In genomic region chr6:125906158-125906998, GRCh38 we compare ENCODE assay signal across 8 cellular contexts. TPM values are rescaled to one million over a fixed set of nuclear protein-coding genes. Genes with fewer than 3 reads are reported as not detected.
DNase-seq lines count a peak whose midpoint lies in the region; ATAC-seq and TF ChIP-seq lines count a peak whose summit lies in the region.

No MANE protein-coding gene starts in this region.

- in situ Hi-C loops in SK-MEL-5 (cut with HindIII; ENCODE audit: low pct_unique_long_range_greater_than_20kb, low sequenced_read_pairs) = no loop called here

- TF ChIP-seq CTCF in AG10803 (conservative IDR thresholded peaks at IDR 0.05; ENCODE audit: low read length) (peak; percentile 58), ascending aorta (IDR thresholded peaks at IDR 0.05) (peak; percentile 22 to 65 (median 63))

- no peak overlapping the region for H3K27ac ChIP-seq in ascending aorta

- H3K4me3 Mint-ChIP-seq in stimulated activated naive CD8-positive, alpha-beta T cell treated with anti-CD3 and anti-CD28 coated beads, Interleukin-15, Interleukin-2, amounts not matched to agents 100 ng/mL and 50 ng/mL, for 24 hours = no peak overlapping the region

- no peaks in the 10 kb centered on the region for H3K27me3 ChIP-seq in ascending aorta

- peaks cover 46% of the 10 kb centered on the region for H3K4me1 Mint-ChIP-seq in stimulated activated naive CD8-positive, alpha-beta T cell treated with anti-CD3 and anti-CD28 coated beads, Interleukin-15, Interleukin-2, amounts not matched to agents 100 ng/mL and 50 ng/mL, for 24 hours (ENCODE audit: low read depth)

- DNase-seq in AG10803 (ENCODE audit: low read depth) (peak; percentile 12), SK-MEL-5 (ENCODE audit: low read depth, low spot score) (peak; percentile 67), ascending aorta (ENCODE audit: low spot score in 2 of 2) (peak in 1 of 2 donors; percentile 67), left colon (peak; percentile 48 to 67)

- intact Hi-C loops in ascending aorta (cut with DNase I) = no loop called here
- intact Hi-C loops in left colon (cut with DNase I, micrococcal nuclease) = no loop called here

- peaks cover 4 to 18% of the 10 kb centered on the region in 2 donors for H3K36me3 ChIP-seq in ascending aorta

- H3K36me3 Mint-ChIP-seq in stimulated activated naive CD8-positive, alpha-beta T cell treated with anti-CD3 and anti-CD28 coated beads, Interleukin-15, Interleukin-2, amounts not matched to agents 100 ng/mL and 50 ng/mL, for 24 hours (ENCODE audit: low read depth) = peaks cover 36% of the 10 kb centered on the region

- no peaks in the 10 kb centered on the region for H3K27me3 Mint-ChIP-seq in stimulated activated naive CD8-positive, alpha-beta T cell treated with anti-CD3 and anti-CD28 coated beads, Interleukin-15, Interleukin-2, amounts not matched to agents 100 ng/mL and 50 ng/mL, for 24 hours

- no peaks in the 10 kb centered on the region for H3K9me3 Mint-ChIP-seq in stimulated activated naive CD8-positive, alpha-beta T cell treated with anti-CD3 and anti-CD28 coated beads, Interleukin-15, Interleukin-2, amounts not matched to agents 100 ng/mL and 50 ng/mL, for 24 hours

- H3K4me3 ChIP-seq in AG10803 (ENCODE audit: low read length) (no peak overlapping the region), ascending aorta (no peak overlapping the region)

- no peaks in the 10 kb centered on the region for H3K4me1 ChIP-seq in ascending aorta

- H3K9me3 ChIP-seq in ascending aorta = no peaks in the 10 kb centered on the region

- H3K27ac Mint-ChIP-seq in stimulated activated naive CD8-positive, alpha-beta T cell treated with anti-CD3 and anti-CD28 coated beads, Interleukin-15, Interleukin-2, amounts not matched to agents 100 ng/mL and 50 ng/mL, for 24 hours = peak overlapping the region; percentile 50

- ATAC-seq in GM21576 (IDR thresholded peaks at IDR 0.05; ENCODE audit: unreplicated experiment) (peak; percentile 31), left colon (peak; percentile 63), HG02759 (IDR thresholded peaks at IDR 0.05; ENCODE audit: unreplicated experiment) (no peak), HG02852 (IDR thresholded peaks at IDR 0.05; ENCODE audit: unreplicated experiment) (no peak)

RNA-seq across cellular contexts. Expression of gene HINT3, which starts 50.2 kb away (rescaled TPM):
- total RNA-seq in SK-MEL-5 (2014; rRNA removed; shearing (Covaris generic)) = 18.2 and 19.6 TPM in 2 replicates
- 7.2 and 7.4 TPM in 2 replicates for polyA plus RNA-seq in SK-MEL-5 (2015; cell fraction: cytosol; rRNA removed)
- 1.7 and 3.8 TPM in 2 replicates for polyA plus RNA-seq in SK-MEL-5 (2015; cell fraction: nucleus; rRNA removed)
- total RNA-seq in ascending aorta = 5.2 TPM
- 10 to 100 TPM; 24.7 to 25.7 TPM for total RNA-seq in left colon

Comparison
In these comparisons a context has a peak if more than half of its experiments do, and no peak if none do; other contexts are left out.
1. ATAC-seq: peak in GM21576 (single experiment) and left colon (single experiment); none in HG02759 (single experiment) and HG02852 (single experiment).